In the genomic region with DNA sequence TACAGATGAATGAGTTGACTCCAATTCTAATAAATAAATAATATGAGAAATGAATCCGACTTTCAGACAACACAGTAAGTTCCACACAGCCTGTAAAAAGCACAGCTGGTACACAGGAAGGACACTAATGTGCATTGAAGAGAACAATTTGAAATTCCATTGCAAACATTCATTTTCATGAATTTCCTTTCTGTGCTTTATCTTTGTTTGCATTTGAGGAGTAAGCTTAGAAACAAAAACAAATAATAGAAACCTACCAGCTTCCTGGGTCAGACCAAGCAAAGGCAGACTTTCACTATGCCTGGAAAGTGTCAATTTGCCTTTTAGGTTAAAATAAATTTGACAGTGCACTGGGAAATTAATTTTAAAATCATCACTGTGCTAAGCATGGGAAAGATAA, we compare ENCODE assay signal across 17 cellular contexts.
A peak's percentile ranks its signal among the peaks of the same experiment; 100 is the strongest.
DNase-seq lines count a peak whose midpoint lies in the region; FAIRE-seq and TF ChIP-seq lines count a peak whose summit lies in the region.
"Had no signal": no experiment of that assay in that cellular context is flagged by ENCODE, and none has a peak within 500 bp of the region (broad histone marks: within the 10 kb centered on the region; RNA-seq: fewer than 3 reads in every experiment).

No MANE protein-coding gene starts in this region.

- intact Hi-C loops in cardiac septum (cut with DNase I) (no loop called here), MCF 10A (cut with micrococcal nuclease) (no loop called here)

- CTCF ChIA-PET in MCF 10A (lab: Yijun Ruan, JAX), result no interaction called here

- no peak overlapping the region for H3K4me3 Mint-ChIP-seq in astrocyte (ENCODE audit: unreplicated experiment)
- no peak overlapping the region for H3K4me3 Mint-ChIP-seq in MCF 10A (ENCODE audit: unreplicated experiment)
- H3K4me3 Mint-ChIP-seq: activated CD8-positive, alpha-beta T cell treated with anti-CD3 and anti-CD28 coated beads for 36 hours; nephron progenitor cell had no signal

- H2AFZ ChIP-seq in astrocyte (ENCODE audit: low read depth, low read length), result no peak overlapping the region

- H3K36me3 Mint-ChIP-seq in astrocyte (ENCODE audit: low read depth, unreplicated experiment), result peaks cover 11% of the 10 kb centered on the region
- no peaks in the 10 kb centered on the region for H3K36me3 Mint-ChIP-seq in MCF 10A (ENCODE audit: insufficient read depth, unreplicated experiment)

- peak; percentile 42 for DNase-seq in DMS53 (lab: John Stamatoyannopoulos, UW)
- DNase-seq in NCI-H146 (lab: John Stamatoyannopoulos, UW), result peak; percentile 80
- DNase-seq in astrocyte (ENCODE audit: low read depth), result no peak
- DNase-seq in kidney tubule cell (ENCODE audit: low spot score), result peak; percentile 36
- DNase-seq in cardiac septum (ENCODE audit: low spot score), result no peak
- DNase-seq in NCI-H1092 (lab: John Stamatoyannopoulos, UW), result no peak
- DNase-seq in NCI-H2029 treated with DMSO at 0.1 percent for 48 hours (lab: John Stamatoyannopoulos, UW), result no peak
- DNase-seq in MCF 10A (ENCODE audit: unreplicated experiment), result no peak
- DNase-seq: activated CD8-positive, alpha-beta T cell treated with anti-CD3 and anti-CD28 coated beads for 36 hours; Caco-2; dorsolateral prefrontal cortex; nephron progenitor cell; right lobe of liver; stimulated activated CD4-positive, alpha-beta T cell treated with anti-CD3 and anti-CD28 coated beads, Interleukin-4, amount 100 ng/mL, for 1 hour had no signal

- POLR2A ChIA-PET in MCF 10A (lab: Yijun Ruan, JAX), result interaction anchor here (0.6 kb wide), 1 partner anchor 252 kb away, joined by 4 read pairs; no protein-coding TSS in a partner anchor

- H3K27ac Mint-ChIP-seq in astrocyte (ENCODE audit: unreplicated experiment) (no peak overlapping the region), MCF 10A (ENCODE audit: low read depth, unreplicated experiment) (no peak overlapping the region)
- H3K27ac Mint-ChIP-seq: activated CD8-positive, alpha-beta T cell treated with anti-CD3 and anti-CD28 coated beads for 36 hours; activated T-helper 2 cell treated with anti-CD3 and anti-CD28 coated beads, Interferon-gamma antibody, Interleukin-2, Interleukin-4, amounts not matched to agents 10 μg/mL and 5 μg/mL and 100 μg/mL, durations not matched to agents 14 hours and 24 hours and 36 hours; nephron progenitor cell had no signal

- H3K36me3 ChIP-seq in astrocyte (ENCODE audit: insufficient read depth, low read length), result no peaks in the 10 kb centered on the region
- H3K36me3 ChIP-seq: right lobe of liver had no signal

- peaks cover 5% of the 10 kb centered on the region for H3K4me1 ChIP-seq in astrocyte (ENCODE audit: insufficient read depth, low read length)
- H3K4me1 ChIP-seq: right lobe of liver had no signal

- no peak for FAIRE-seq in astrocyte (lab: Jason Lieb, UNC)
- FAIRE-seq: GM18507 had no signal

- no peaks in the 10 kb centered on the region for H3K27me3 ChIP-seq in astrocyte (ENCODE audit: insufficient read depth, low read length)
- H3K27me3 ChIP-seq: dorsolateral prefrontal cortex, right lobe of liver had no signal

- peak overlapping the region; percentile 38 for H3K4me2 ChIP-seq in astrocyte (ENCODE audit: low read length)

- no peak overlapping the region for H3K4me3 ChIP-seq in astrocyte (ENCODE audit: insufficient read depth, low read depth, low read length)
- H3K4me3 ChIP-seq: dorsolateral prefrontal cortex, lung, right lobe of liver had no signal

- H3K27ac ChIP-seq in astrocyte (ENCODE audit: low read depth, low read length), result no peak overlapping the region
- H3K27ac ChIP-seq: dorsolateral prefrontal cortex, right lobe of liver had no signal

- H4K20me1 ChIP-seq in astrocyte (ENCODE audit: insufficient read depth, low read length), result no peaks in the 10 kb centered on the region

- H3K9me3 ChIP-seq in astrocyte (ENCODE audit: insufficient read depth, low read depth, low read length), result no peaks in the 10 kb centered on the region
- H3K9me3 ChIP-seq: Caco-2, right lobe of liver had no signal

- H3K27me3 Mint-ChIP-seq in astrocyte (ENCODE audit: low read depth, unreplicated experiment), result no peaks in the 10 kb centered on the region
- H3K27me3 Mint-ChIP-seq in MCF 10A (ENCODE audit: insufficient read depth, unreplicated experiment), result no peaks in the 10 kb centered on the region

- H3K9ac ChIP-seq in astrocyte (ENCODE audit: low read length), result no peak overlapping the region

- TF ChIP-seq CTCF in astrocyte (IDR thresholded peaks at IDR 0.05; ENCODE audit: insufficient read depth, low read depth, low read length), result no peak
- no peak for TF ChIP-seq CTCF in MCF 10A (IDR thresholded peaks at IDR 0.05; ENCODE audit: unreplicated experiment)

- H3K9me3 Mint-ChIP-seq in astrocyte (ENCODE audit: unreplicated experiment), result peaks cover under 1% of the 10 kb centered on the region
- no peaks in the 10 kb centered on the region for H3K9me3 Mint-ChIP-seq in MCF 10A (ENCODE audit: unreplicated experiment)
- H3K9me3 Mint-ChIP-seq: activated CD8-positive, alpha-beta T cell treated with anti-CD3 and anti-CD28 coated beads for 36 hours; activated T-helper 2 cell treated with anti-CD3 and anti-CD28 coated beads, Interferon-gamma antibody, Interleukin-2, Interleukin-4, amounts not matched to agents 10 μg/mL and 5 μg/mL and 100 μg/mL, durations not matched to agents 14 hours and 24 hours and 36 hours had no signal

- peaks cover 4% of the 10 kb centered on the region for H3K4me1 Mint-ChIP-seq in astrocyte (ENCODE audit: low read depth, unreplicated experiment)
- H3K4me1 Mint-ChIP-seq in MCF 10A (ENCODE audit: insufficient read depth, unreplicated experiment), result no peaks in the 10 kb centered on the region

- no TSS peak for BruUV-seq in MCF 10A (replicated peaks; lab: Mats Ljungman, UMichigan)

- no peaks in the 10 kb centered on the region for H3K79me2 ChIP-seq in astrocyte (ENCODE audit: insufficient read depth, low read length)

Comparison
In these comparisons a context has a peak if more than half of its experiments do, and no peak if none do; other contexts are left out.
1. DNase-seq: peak in DMS53 (single experiment), NCI-H146 (single experiment) and kidney tubule cell (single experiment); none in astrocyte (single experiment), cardiac septum (single experiment), NCI-H1092 (single experiment), NCI-H2029 treated with DMSO at 0.1 percent for 48 hours (single experiment) and MCF 10A (single experiment).